ENCODE assay signal across 8 cellular contexts in the genomic region with DNA sequence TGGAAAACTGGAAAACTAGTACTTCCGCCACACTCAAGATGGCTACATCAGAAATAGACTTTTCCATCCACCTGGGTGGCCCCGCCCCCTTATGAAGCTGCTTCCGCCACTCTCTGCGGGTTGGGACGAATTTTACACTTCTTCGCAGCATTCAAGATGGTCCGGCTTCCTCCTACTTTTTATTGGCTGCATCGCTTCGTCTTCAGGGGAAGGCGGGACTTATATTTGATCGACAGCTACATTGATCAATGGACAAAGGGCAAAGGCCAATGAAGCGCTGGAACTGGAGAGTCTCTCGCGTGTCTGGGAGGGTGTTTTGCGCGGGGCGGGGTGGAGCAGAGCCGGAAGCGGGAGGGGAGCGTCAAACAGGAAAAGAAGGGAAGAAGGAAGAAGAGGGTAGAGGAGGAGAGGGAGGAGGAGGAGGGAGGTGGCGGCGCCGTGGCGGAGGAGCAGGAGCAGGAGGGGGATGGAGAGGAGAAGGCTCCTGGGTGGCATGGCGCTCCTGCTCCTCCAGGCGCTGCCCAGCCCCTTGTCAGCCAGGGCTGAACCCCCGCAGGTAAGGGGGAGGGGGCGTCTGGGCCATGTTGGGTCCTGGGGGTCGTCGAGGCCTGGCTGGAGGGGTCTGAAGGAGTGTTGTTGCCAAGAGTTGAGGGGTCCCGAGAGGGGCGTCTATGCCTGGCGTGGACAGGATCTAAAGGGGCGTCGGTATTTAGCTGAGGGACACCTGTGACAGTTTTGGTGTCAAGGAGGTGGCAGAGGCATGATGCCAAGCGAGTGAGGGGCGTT. TPM values are rescaled to one million over a fixed set of nuclear protein-coding genes. Genes with fewer than 3 reads are reported as not detected.
DNase-seq lines count a peak whose midpoint lies in the region; ATAC-seq and TF ChIP-seq lines count a peak whose summit lies in the region.

A gene (plus strand): TSS at position 361 of the 786 bp plus-strand sequence. CDS start 106 bp downstream, at position 467.

- DNase-seq in ACHN (peak; percentile 100), NCI-H2196 treated with DMSO at 0.1 percent for 48 hours (lab: John Stamatoyannopoulos, UW; ENCODE audit: unreplicated experiment) (peak; percentile 86), breast epithelium (ENCODE audit: low spot score in 2 of 2) (peak; percentile 96 to 98)

- H3K36me3 ChIP-seq in breast epithelium (no peaks in the 10 kb centered on the region), skeletal muscle tissue (ENCODE audit: control insufficient read depth in 3 of 3, insufficient read depth in 3 of 3, low read length in 3 of 3) (no peaks in the 10 kb centered on the region)

- H3K27ac ChIP-seq in VCaP, result peak within 1 kb of the TSS; percentile 71; the same call in 1 of the 2 replicates
- peak within 1 kb of the TSS; percentile 92 to 95 for H3K27ac ChIP-seq in breast epithelium
- H3K27ac ChIP-seq in skeletal muscle tissue (ENCODE audit: low read depth, low read length), result peak within 1 kb of the TSS; percentile 89

- peak; percentile 98 for ATAC-seq in GM18870 (IDR thresholded peaks at IDR 0.05; ENCODE audit: unreplicated experiment)
- ATAC-seq in HG03135 (IDR thresholded peaks at IDR 0.05; ENCODE audit: unreplicated experiment), result peak; percentile 94

- H3K4me1 ChIP-seq in breast epithelium (no peaks in the 10 kb centered on the region), skeletal muscle tissue (ENCODE audit: control insufficient read depth in 3 of 3, insufficient read depth in 3 of 3, low read length in 3 of 3) (peaks cover 19 to 24% (median 19%) of the 10 kb centered on the region in 3 donors)

- H3K9me3 ChIP-seq in breast epithelium (no peaks in the 10 kb centered on the region), iPS-18c (ENCODE audit: control insufficient read depth, insufficient read depth, low read length) (no peaks in the 10 kb centered on the region), skeletal muscle tissue (ENCODE audit: control insufficient read depth in 3 of 3, low read length in 3 of 3) (no peaks in the 10 kb centered on the region)

- H3K4me3 ChIP-seq in breast epithelium (peak within 1 kb of the TSS; percentile 94 to 100 (median 95)), iPS-18c (ENCODE audit: insufficient read depth, low read depth, low read length) (peak within 1 kb of the TSS; percentile 87), skeletal muscle tissue (ENCODE audit: low read length in 3 of 3) (peak within 1 kb of the TSS; percentile 86 to 98 (median 94))

- in situ Hi-C loops in ACHN (cut with HindIII; ENCODE audit: low pct_ligation_motif_present, low pct_unique_long_range_greater_than_20kb, low sequenced_read_pairs), result no loop called here

- TF ChIP-seq CTCF in VCaP (conservative IDR thresholded peaks at IDR 0.05), result no peak
- no peak for TF ChIP-seq CTCF in breast epithelium (IDR thresholded peaks at IDR 0.05)

- H3K27me3 ChIP-seq in breast epithelium (no peaks in the 10 kb centered on the region), skeletal muscle tissue (ENCODE audit: control insufficient read depth in 3 of 3, insufficient read depth in 3 of 3, low read length in 3 of 3) (no peaks in the 10 kb centered on the region)

- peak; percentile 80 for TF ChIP-seq POLR2A in breast epithelium (IDR thresholded peaks at IDR 0.05)

- intact Hi-C loops in breast epithelium (cut with DNase I; ENCODE audit: low total_unique reads), result no loop called here

- H3K9ac ChIP-seq in skeletal muscle tissue (ENCODE audit: low read depth in 1 of 3, low read length in 3 of 3), result peak within 1 kb of the TSS; percentile 78 to 97 (median 93)

RNA-seq across cellular contexts. Expression of the gene that starts here (rescaled TPM):
- total RNA-seq in breast epithelium (100 to 1,000 TPM; 114 to 174 (median 143) TPM), skeletal muscle tissue (24.0 TPM)

Comparison
In these comparisons a context has a peak if more than half of its experiments do, and no peak if none do; other contexts are left out.
1. Peak in every context shown above with its lines: DNase-seq, ATAC-seq, H3K4me3 ChIP-seq and H3K27ac ChIP-seq.